In genomic region chr2:120324926-120325325, GRCh38 we compare ENCODE assay signal across 26 cellular contexts. TPM values are rescaled to one million over a fixed set of nuclear protein-coding genes. Genes with fewer than 3 reads are reported as not detected.
"Had no signal": no experiment of that assay in that cellular context is flagged by ENCODE, and none has a peak within 500 bp of the region (broad histone marks: within the 10 kb centered on the region; RNA-seq: fewer than 3 reads in every experiment).

No MANE protein-coding gene starts in this region.

- H3K4me3 ChIP-seq: colonic mucosa, esophagus squamous epithelium, gastrocnemius medialis, hepatocyte, left lung, lower lobe of right lung, mucosa of descending colon had no signal

- DNase-seq: colonic mucosa; cortex of kidney; effector CD8-positive, alpha-beta T cell; effector memory CD8-positive, alpha-beta T cell; endodermal cell; erythroblast; esophagus squamous epithelium; foreskin fibroblast; foreskin melanocyte; gastrocnemius medialis; glutamatergic neuron; head of caudate nucleus; hypothalamus; immature natural killer cell; islet precursor cell; left cardiac atrium; left ventricle myocardium superior; lower lobe of right lung; mesenchymal stem cell; mucosa of descending colon had no signal

- H3K4me3 Mint-ChIP-seq: dendritic cell treated with granulocyte-macrophage colony-stimulating factor and Interleukin-4, amounts not matched to agents 40 ng/mL and 50 ng/mL, for 4 days; effector memory CD8-positive, alpha-beta T cell; endodermal cell; immature natural killer cell; mesothelial cell of epicardium had no signal

- H3K36me3 ChIP-seq: colonic mucosa, esophagus squamous epithelium, gastrocnemius medialis, left lung, lower lobe of right lung had no signal

- ATAC-seq: effector memory CD8-positive, alpha-beta T cell; esophagus mucosa; gastrocnemius medialis; left cardiac atrium; left lung; left ventricle myocardium superior; lower lobe of right lung; mucosa of descending colon had no signal

- H3K27me3 ChIP-seq: colonic mucosa, gastrocnemius medialis, hepatocyte, left lung had no signal

- H3K79me2 ChIP-seq: hepatocyte had no signal

- H3K4me2 ChIP-seq: hepatocyte had no signal

- H3K27ac ChIP-seq: colonic mucosa, epithelial cell of prostate, esophagus squamous epithelium, gastrocnemius medialis, hepatocyte, left lung, lower lobe of right lung had no signal

- H3K4me1 ChIP-seq: colonic mucosa had no signal

- H3K36me3 Mint-ChIP-seq: immature natural killer cell, mesothelial cell of epicardium had no signal

- H3K4me1 Mint-ChIP-seq: endodermal cell had no signal

- H2AFZ ChIP-seq: hepatocyte had no signal

- H3K27ac Mint-ChIP-seq: dendritic cell treated with granulocyte-macrophage colony-stimulating factor and Interleukin-4, amounts not matched to agents 40 ng/mL and 50 ng/mL, for 4 days; effector memory CD8-positive, alpha-beta T cell; endodermal cell; immature natural killer cell; mesothelial cell of epicardium had no signal

- H3K9me3 ChIP-seq: colonic mucosa, esophagus squamous epithelium, gastrocnemius medialis, left lung, lower lobe of right lung, mucosa of descending colon had no signal

- H3K9me3 Mint-ChIP-seq: dendritic cell treated with granulocyte-macrophage colony-stimulating factor and Interleukin-4, amounts not matched to agents 40 ng/mL and 50 ng/mL, for 4 days; effector memory CD8-positive, alpha-beta T cell; endodermal cell; immature natural killer cell; mesothelial cell of epicardium had no signal

RNA-seq across cellular contexts. Expression of gene INHBB, which starts 21.0 kb away (rescaled TPM):
- total RNA-seq: endodermal cell, mesothelial cell of epicardium had no signal
- polyA plus RNA-seq: immature natural killer cell had no signal
